Comparison of ENCODE assay signal across 18 cellular contexts in genomic region chr4:7838136-7838782, GRCh38.
"Had no signal": no experiment of that assay in that cellular context is flagged by ENCODE, and none has a peak within 500 bp of the region (broad histone marks: within the 10 kb centered on the region; RNA-seq: fewer than 3 reads in every experiment).

No MANE protein-coding gene starts in this region.

- H3K27me3 ChIP-seq: gastrocnemius medialis, right lobe of liver had no signal

- ATAC-seq: gastrocnemius medialis, right lobe of liver had no signal

- H3K4me1 Mint-ChIP-seq: activated naive CD8-positive, alpha-beta T cell treated with anti-CD3 and anti-CD28 coated beads, Interleukin-2, amount 10 ng/mL, durations not matched to agents 7 days and 5 days had no signal

- H3K27me3 Mint-ChIP-seq: activated naive CD8-positive, alpha-beta T cell treated with anti-CD3 and anti-CD28 coated beads, Interleukin-2, amount 10 ng/mL, durations not matched to agents 7 days and 5 days; type B pancreatic cell had no signal

- H3K4me3 ChIP-seq: gastrocnemius medialis, prostate gland, right lobe of liver had no signal

- H3K36me3 ChIP-seq: gastrocnemius medialis, prostate gland, right lobe of liver had no signal

- FAIRE-seq: colon, TTC549 had no signal

- H3K27ac Mint-ChIP-seq: activated naive CD8-positive, alpha-beta T cell treated with anti-CD3 and anti-CD28 coated beads, Interleukin-2, amount 10 ng/mL, durations not matched to agents 7 days and 5 days; T-helper 1 cell treated with Interleukin-12 subunit alpha and Interleukin-12 subunit beta and Interleukin-4 antibody, amounts not matched to agents 30 μg/mL and 1 μg/mL, for 36 hours; type B pancreatic cell had no signal

- H3K9me3 Mint-ChIP-seq: activated naive CD8-positive, alpha-beta T cell treated with anti-CD3 and anti-CD28 coated beads, Interleukin-2, amount 10 ng/mL, durations not matched to agents 7 days and 5 days; T-helper 1 cell treated with Interleukin-12 subunit alpha and Interleukin-12 subunit beta and Interleukin-4 antibody, amounts not matched to agents 30 μg/mL and 1 μg/mL, for 36 hours had no signal

- H3K4me3 Mint-ChIP-seq: activated naive CD8-positive, alpha-beta T cell treated with anti-CD3 and anti-CD28 coated beads, Interleukin-2, amount 10 ng/mL, durations not matched to agents 7 days and 5 days; T-helper 1 cell treated with Interleukin-12 subunit alpha and Interleukin-12 subunit beta and Interleukin-4 antibody, amounts not matched to agents 30 μg/mL and 1 μg/mL, for 36 hours; type B pancreatic cell had no signal

- H3K4me1 ChIP-seq: gastrocnemius medialis, prostate gland, right lobe of liver had no signal

- DNase-seq: activated CD4-positive, alpha-beta T cell treated with anti-CD3 and anti-CD28 coated beads, Interleukin-2, amount 50 U/mL, for 48 hours; activated CD4-positive, CD25-positive, alpha-beta regulatory T cell treated with anti-CD3 and anti-CD28 coated beads, Interleukin-2, amount 50 U/mL, for 72 hours; activated naive CD8-positive, alpha-beta T cell treated with anti-CD3 and anti-CD28 coated beads, Interleukin-2, amount 10 ng/mL, durations not matched to agents 7 days and 5 days; activated T-cell treated with anti-CD3 and anti-CD28 coated beads, Interleukin-2, amount 50 U/mL, for 48 hours; aorta; effector memory CD4-positive, alpha-beta T cell; gastrocnemius medialis; hippocampal formation; kidney glomerular epithelial cell; right lobe of liver; stimulated activated CD4-positive, alpha-beta T cell treated with anti-CD3 and anti-CD28 coated beads, Interleukin-2, amount 100 ng/mL, for 24 hours; stimulated activated naive CD4-positive, alpha-beta T cell; substantia nigra had no signal

- H3K9me3 ChIP-seq: gastrocnemius medialis, prostate gland, right lobe of liver had no signal

- H3K27ac ChIP-seq: gastrocnemius medialis, prostate gland, right lobe of liver had no signal
